In genomic region chr1:19645544-19646252, GRCh38 we compare ENCODE assay signal across 9 cellular contexts. TPM values are rescaled to one million over a fixed set of nuclear protein-coding genes. Genes with fewer than 3 reads are reported as not detected.
DNase-seq lines count a peak whose midpoint lies in the region; ATAC-seq, FAIRE-seq and TF ChIP-seq lines count a peak whose summit lies in the region.
"Had no signal": no experiment of that assay in that cellular context is flagged by ENCODE, and none has a peak within 500 bp of the region (broad histone marks: within the 10 kb centered on the region; RNA-seq: fewer than 3 reads in every experiment).

No MANE protein-coding gene starts in this region.

- H3K4me3 Mint-ChIP-seq in activated T-cell treated with anti-CD3 and anti-CD28 coated beads, Interleukin-2, amount 50 U/mL, for 72 hours = peak overlapping the region; percentile 86 to 97
- H3K4me3 Mint-ChIP-seq in central memory CD8-positive, alpha-beta T cell = peak overlapping the region; percentile 98

- no peak for TF ChIP-seq POLR2A in transverse colon (IDR thresholded peaks at IDR 0.05)

- no peak overlapping the region for H3K27ac Mint-ChIP-seq in activated T-cell treated with anti-CD3 and anti-CD28 coated beads, Interleukin-2, amount 50 U/mL, for 72 hours
- H3K27ac Mint-ChIP-seq in central memory CD8-positive, alpha-beta T cell (ENCODE audit: low read depth) = no peak overlapping the region

- WGBS in transverse colon (ENCODE audit: low coverage in 1 of 2), 2 donors = 24% methylated on average over 24 of the region's 24 CpGs; no CpG with 5 or more reads in 1 of the 2 donors

- DNase-seq in activated T-cell treated with anti-CD3 and anti-CD28 coated beads, Interleukin-2, amount 50 U/mL, for 72 hours = no peak
- DNase-seq in activated T-cell treated with anti-CD3 and anti-CD28 coated beads, Interleukin-2, amount 50 U/mL, for 48 hours = no peak
- DNase-seq in central memory CD8-positive, alpha-beta T cell (ENCODE audit: low spot score in 2 of 2) = no peak
- DNase-seq in lung microvascular endothelial cell (ENCODE audit: low read depth in 2 of 2) (peak; percentile 48 to 57), transverse colon (peak; percentile 34), GM19240 (ENCODE audit: insufficient read length, low spot score) (no peak), HTR-8/SVneo (ENCODE audit: insufficient read length, low spot score) (no peak)

- no peak for ATAC-seq in activated T-cell treated with anti-CD3 and anti-CD28 coated beads, Interleukin-2, amount 50 U/mL, for 72 hours (replicated peaks in 1 of 2)
- ATAC-seq in central memory CD8-positive, alpha-beta T cell (replicated peaks; ENCODE audit: extremely low read depth, poor library complexity, severe bottlenecking) = no peak
- ATAC-seq in HG03469 (IDR thresholded peaks at IDR 0.05; ENCODE audit: unreplicated experiment) = no peak

- H3K36me3 Mint-ChIP-seq in activated T-cell treated with anti-CD3 and anti-CD28 coated beads, Interleukin-2, amount 50 U/mL, for 72 hours (ENCODE audit: insufficient read depth in 2 of 2) = peaks cover 2 to 3% of the 10 kb centered on the region in 2 donors
- peaks cover 12% of the 10 kb centered on the region for H3K36me3 Mint-ChIP-seq in central memory CD8-positive, alpha-beta T cell (ENCODE audit: insufficient read depth)

- FAIRE-seq in HTR-8/SVneo (lab: Jason Lieb, UNC) = no peak

- intact Hi-C loops in transverse colon (cut with DNase I; ENCODE audit: low total_unique reads) = loop anchor here (5.0 kb wide), 1 partner anchor 48 kb away; a partner anchor contains a TSS

- H3K4me3 ChIP-seq in transverse colon = peak overlapping the region; percentile 60 to 91 (median 77)

- H3K9me3 ChIP-seq in transverse colon = no peaks in the 10 kb centered on the region

- peaks cover 39% of the 10 kb centered on the region for H3K4me1 Mint-ChIP-seq in activated T-cell treated with anti-CD3 and anti-CD28 coated beads, Interleukin-2, amount 50 U/mL, for 72 hours (ENCODE audit: low read depth)
- H3K4me1 Mint-ChIP-seq in central memory CD8-positive, alpha-beta T cell = peaks cover 19% of the 10 kb centered on the region

- H3K27me3 Mint-ChIP-seq in activated T-cell treated with anti-CD3 and anti-CD28 coated beads, Interleukin-2, amount 50 U/mL, for 72 hours (ENCODE audit: low read depth) = peaks cover 21% of the 10 kb centered on the region
- peaks cover 25% of the 10 kb centered on the region for H3K27me3 Mint-ChIP-seq in central memory CD8-positive, alpha-beta T cell

- TF ChIP-seq EP300 in transverse colon (IDR thresholded peaks at IDR 0.05; ENCODE audit: low read depth) = no peak

- H3K4me1 ChIP-seq in transverse colon = peaks cover 24 to 68% (median 64%) of the 10 kb centered on the region in 4 donors

- TF ChIP-seq CTCF in transverse colon (IDR thresholded peaks at IDR 0.05) = no peak

- H3K9me3 Mint-ChIP-seq in activated T-cell treated with anti-CD3 and anti-CD28 coated beads, Interleukin-2, amount 50 U/mL, for 72 hours = no peaks in the 10 kb centered on the region
- H3K9me3 Mint-ChIP-seq in central memory CD8-positive, alpha-beta T cell = no peaks in the 10 kb centered on the region
- H3K9me3 Mint-ChIP-seq: memory B cell had no signal

- in situ Hi-C loops in transverse colon (cut with MboI; ENCODE audit: low pct_ligation_motif_present in 1 of 4, low pct_unique_long_range_greater_than_20kb in 1 of 4, low sequenced_read_pairs in 3 of 4) = no loop called here

- H3K27me3 ChIP-seq in transverse colon = no peaks in the 10 kb centered on the region

- no peaks in the 10 kb centered on the region for H3K36me3 ChIP-seq in transverse colon

- peak overlapping the region; percentile 94 to 98 (median 96) for H3K27ac ChIP-seq in transverse colon

RNA-seq across cellular contexts. Expression of gene NBL1, which starts 1.6 kb away (rescaled TPM):
- total RNA-seq in activated T-cell treated with anti-CD3 and anti-CD28 coated beads, Interleukin-2, amount 50 U/mL, for 72 hours = 10 to 100 TPM; 22.4 to 51.9 TPM
- total RNA-seq in lung microvascular endothelial cell = 92.8 and 199 TPM in 2 replicates
- 100 to 1,000 TPM; 122 to 238 (median 204) TPM for total RNA-seq in transverse colon

RNA-seq across cellular contexts. Expression of gene HTR6, which starts 19.0 kb away (rescaled TPM):
- under 1 TPM; 0.32 to 0.55 TPM for total RNA-seq in activated T-cell treated with anti-CD3 and anti-CD28 coated beads, Interleukin-2, amount 50 U/mL, for 72 hours
- total RNA-seq in lung microvascular endothelial cell (not detected in 2 replicates), transverse colon (not detected)

Comparison
In these comparisons a context has a peak if more than half of its experiments do, and no peak if none do; other contexts are left out.
1. DNase-seq: peak in lung microvascular endothelial cell (2 of 2) and transverse colon (single experiment); none in activated T-cell treated with anti-CD3 and anti-CD28 coated beads, Interleukin-2, amount 50 U/mL, for 72 hours (0 of 2), activated T-cell treated with anti-CD3 and anti-CD28 coated beads, Interleukin-2, amount 50 U/mL, for 48 hours (0 of 2), central memory CD8-positive, alpha-beta T cell (0 of 2), GM19240 (single experiment) and HTR-8/SVneo (single experiment).